24 cellular contexts compared by ENCODE assay signal in the genomic region with DNA sequence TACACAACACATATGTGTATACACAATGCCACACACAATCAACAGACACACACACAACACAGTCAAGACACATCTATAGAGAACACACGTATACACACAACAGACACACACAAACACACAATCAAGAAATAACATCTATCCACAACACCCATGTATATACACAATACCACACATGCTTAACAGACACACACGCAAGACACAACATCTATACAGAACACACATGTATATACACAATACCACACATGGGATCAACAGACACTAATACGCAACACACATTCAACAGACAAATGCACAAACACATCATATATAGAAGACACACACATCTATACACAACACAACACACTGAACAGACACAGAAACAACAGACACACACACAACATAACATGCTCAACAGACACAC.
A peak's percentile ranks its signal among the peaks of the same experiment; 100 is the strongest.
DNase-seq lines count a peak whose midpoint lies in the region; ATAC-seq, FAIRE-seq and TF ChIP-seq lines count a peak whose summit lies in the region.
"Had no signal": no experiment of that assay in that cellular context is flagged by ENCODE, and none has a peak within 500 bp of the region (broad histone marks: within the 10 kb centered on the region; RNA-seq: fewer than 3 reads in every experiment).

No MANE protein-coding gene starts in this region.

- H2BK12ac ChIP-seq in H1 (ENCODE audit: low read depth, low read length) = peak overlapping the region; percentile 68; the same call in 1 of the 2 replicates

- TF ChIP-seq RAD21 in HepG2 (CRISPR knock-in tag; IDR thresholded peaks at IDR 0.05) (no peak), IMR-90 (IDR thresholded peaks at IDR 0.05; ENCODE audit: low read length) (no peak), H1 (IDR thresholded peaks at IDR 0.05 in 1 of 2, conservative IDR thresholded peaks at IDR 0.05 in 1 of 2; ENCODE audit: low read depth in 2 of 2, low read length in 2 of 2) (no peak)

- no peaks in the 10 kb centered on the region for H3K27me3 Mint-ChIP-seq in T-helper 17 cell

- H3K14ac ChIP-seq in IMR-90 (replicated peaks; ENCODE audit: low read depth, low read length) (no peak overlapping the region), H1 (ENCODE audit: insufficient read length) (no peak overlapping the region)

- no peak overlapping the region for H2AK9ac ChIP-seq in IMR-90 (replicated peaks; ENCODE audit: low read depth, low read length, poor library complexity)

- no TSS peak for BruUV-seq in HepG2 (replicated peaks; lab: Mats Ljungman, UMichigan)
- no TSS peak for BruUV-seq in IMR-90 (replicated peaks; lab: Mats Ljungman, UMichigan)

- H3K79me2 ChIP-seq in HepG2 (ENCODE audit: insufficient read depth, low read length) (no peaks in the 10 kb centered on the region), H1 (ENCODE audit: control insufficient read depth in 1 of 2, insufficient read depth in 2 of 2, low read length in 2 of 2) (no peaks in the 10 kb centered on the region)

- H4K8ac ChIP-seq in IMR-90 (ENCODE audit: low read depth in 2 of 2, low read length in 2 of 2) = no peak overlapping the region
- H4K8ac ChIP-seq in H1 (ENCODE audit: extremely low read depth, insufficient read depth, low read length) = no peak overlapping the region

- H4K5ac ChIP-seq in IMR-90 (ENCODE audit: low read depth, low read length) (no peak overlapping the region), H1 (ENCODE audit: insufficient read length, low read depth, low read length) (no peak overlapping the region)

- FAIRE-seq in HepG2 (lab: Jason Lieb, UNC) (no peak), H1 (lab: Jason Lieb, UNC) (peak; percentile 69)
- FAIRE-seq: A549, D721Med, GM12878, GM19239 had no signal

- H4K91ac ChIP-seq in IMR-90 (ENCODE audit: insufficient read depth, low read depth, low read length) = no peak overlapping the region
- H4K91ac ChIP-seq in H1 (replicated peaks; ENCODE audit: insufficient read length, low read length) = no peak overlapping the region

- no peaks in the 10 kb centered on the region for H4K20me1 ChIP-seq in HepG2 (ENCODE audit: insufficient read depth, low read length)
- H4K20me1 ChIP-seq in IMR-90 (ENCODE audit: insufficient read depth, low read length) = no peaks in the 10 kb centered on the region
- no peaks in the 10 kb centered on the region for H4K20me1 ChIP-seq in H1 (replicated peaks in 1 of 2; ENCODE audit: control insufficient read depth in 1 of 2, insufficient read depth in 2 of 2, low read length in 2 of 2)
- H4K20me1 ChIP-seq: BLaER1 treated with 17β-estradiol and CSF1 and Interleukin-3, amounts not matched to agents 10 nM and 100 nM had no signal

- in situ Hi-C loops in HepG2 (cut with HindIII; ENCODE audit: extremely low pct_ligation_motif_present, low pct_unique_long_range_greater_than_20kb) (no loop called here), IMR-90 (cut with MboI; ENCODE audit: low sequenced_read_pairs) (no loop called here)

- H3K4me3 ChIP-seq in HepG2 (replicated peaks in 1 of 3; ENCODE audit: insufficient read depth in 1 of 3, low read depth in 2 of 3, low read length in 3 of 3) (no peak overlapping the region), right lobe of liver (no peak overlapping the region), IMR-90 (ENCODE audit: insufficient read depth, low read depth, low read length) (no peak overlapping the region), H1 (ENCODE audit: extremely low read depth in 1 of 4, insufficient read depth in 2 of 4, low read depth in 3 of 4, low read length in 4 of 4) (no peak overlapping the region)
- H3K4me3 ChIP-seq: A549; BLaER1 treated with 17β-estradiol and CSF1 and Interleukin-3, amounts not matched to agents 10 nM and 100 nM; GM12878; GM23248; HAP-1 had no signal

- H3K4me3 Mint-ChIP-seq in T-helper 17 cell = no peak overlapping the region
- H3K4me3 Mint-ChIP-seq: CD14-positive monocyte; CD4-positive, alpha-beta T cell; CD8-positive, alpha-beta memory T cell had no signal

- H3K27ac ChIP-seq in HepG2 (ENCODE audit: extremely low read length, insufficient read depth, low read length) = no peak overlapping the region
- no peak overlapping the region for H3K27ac ChIP-seq in right lobe of liver
- no peak overlapping the region for H3K27ac ChIP-seq in IMR-90 (ENCODE audit: insufficient read depth, low read length)
- H3K27ac ChIP-seq in H1 (ENCODE audit: low read depth, low read length) = no peak overlapping the region
- H3K27ac ChIP-seq: A549; BLaER1 treated with 17β-estradiol and CSF1 and Interleukin-3, amounts not matched to agents 10 nM and 100 nM; GM23248 had no signal

- no peak for ATAC-seq in HepG2
- ATAC-seq in right lobe of liver = no peak
- ATAC-seq in IMR-90 (ENCODE audit: low read depth) = no peak
- ATAC-seq in T-helper 17 cell = no peak
- ATAC-seq: A549, GM12878 had no signal

- no peak overlapping the region for H2AFZ ChIP-seq in HepG2 (ENCODE audit: low read length)
- H2AFZ ChIP-seq in IMR-90 (replicated peaks; ENCODE audit: low read length, poor library complexity) = no peak overlapping the region
- H2AFZ ChIP-seq in H1 (ENCODE audit: low read length) = no peak overlapping the region
- H2AFZ ChIP-seq: GM23248 had no signal

- H3K27me3 ChIP-seq in HepG2 (ENCODE audit: control insufficient read depth in 1 of 2, insufficient read depth in 2 of 2, low read length in 2 of 2) (no peaks in the 10 kb centered on the region; a peak in 1 of 5 replicates), right lobe of liver (no peaks in the 10 kb centered on the region), IMR-90 (ENCODE audit: control insufficient read depth, insufficient read depth, low read length) (no peaks in the 10 kb centered on the region), H1 (replicated peaks in 1 of 4; ENCODE audit: control insufficient read depth in 3 of 4, extremely low read depth in 1 of 4, insufficient read depth in 3 of 4, low read length in 3 of 4) (no peaks in the 10 kb centered on the region)
- H3K27me3 ChIP-seq: BE2C; BLaER1 treated with 17β-estradiol and CSF1 and Interleukin-3, amounts not matched to agents 10 nM and 100 nM had no signal

- no peaks in the 10 kb centered on the region for H3K4me1 Mint-ChIP-seq in T-helper 17 cell
- H3K4me1 Mint-ChIP-seq: CD14-positive monocyte; CD8-positive, alpha-beta memory T cell had no signal

- 78% methylated on average over 3 of the region's 3 CpGs for WGBS in HepG2 (ENCODE audit: low lambda C conversion rate)
- WGBS in right lobe of liver (ENCODE audit: insufficient coverage, low coverage, low lambda C conversion rate, missing lambda C conversion rate) = 89% methylated on average over 3 of the region's 3 CpGs
- WGBS in IMR-90 (ENCODE audit: extremely low coverage in 2 of 2, insufficient read length in 1 of 2), 2 experiments = 95% methylated on average over 3 of the region's 3 CpGs; no CpG with 5 or more reads in 1 of the 2 experiments
- WGBS in H1 (ENCODE audit: extremely low coverage in 1 of 2, insufficient coverage in 1 of 2, insufficient read length in 1 of 2, insufficient replicate concordance in 2 of 2, low coverage in 1 of 2, low lambda C conversion rate in 2 of 2, missing lambda C conversion rate in 1 of 2), 2 experiments = 88% methylated on average over 3 of the region's 3 CpGs; no CpG with 5 or more reads in 1 of the 2 experiments

- no peak overlapping the region for H2BK120ac ChIP-seq in IMR-90 (ENCODE audit: low read depth, low read length)
- no peak overlapping the region for H2BK120ac ChIP-seq in H1 (replicated peaks; ENCODE audit: low read depth, low read length)

- H3K36me3 Mint-ChIP-seq in T-helper 17 cell (ENCODE audit: low read depth) = no peaks in the 10 kb centered on the region
- H3K36me3 Mint-ChIP-seq: CD14-positive monocyte; CD8-positive, alpha-beta memory T cell had no signal

- H3K56ac ChIP-seq in IMR-90 (ENCODE audit: extremely low read depth, insufficient read depth, low read length) (no peak overlapping the region), H1 (replicated peaks; ENCODE audit: insufficient read length, low read depth, low read length) (peak overlapping the region; percentile 30)

- H3K4me2 ChIP-seq in HepG2 (ENCODE audit: low read depth, low read length) (no peak overlapping the region), IMR-90 (ENCODE audit: low read depth, low read length) (no peak overlapping the region), H1 (ENCODE audit: insufficient read depth in 1 of 2, low read depth in 2 of 2, low read length in 2 of 2) (no peak overlapping the region)
- H3K4me2 ChIP-seq: A549; BLaER1 treated with 17β-estradiol and CSF1 and Interleukin-3, amounts not matched to agents 10 nM and 100 nM had no signal

- no peak overlapping the region for H2AK5ac ChIP-seq in IMR-90 (ENCODE audit: low read depth, low read length)
- peak overlapping the region; percentile 32; the same call in 1 of the 2 replicates for H2AK5ac ChIP-seq in H1 (ENCODE audit: low read depth, low read length)

- H2BK15ac ChIP-seq in IMR-90 (ENCODE audit: low read depth, low read length) (no peak overlapping the region), H1 (ENCODE audit: low read length) (0 out of 2 replicates have a peak overlapping the region, but pooled peaks have one; percentile 7)

- H3K9me1 ChIP-seq in IMR-90 (ENCODE audit: insufficient read depth, low read length) = no peaks in the 10 kb centered on the region

- POLR2A ChIA-PET in HepG2 (lab: Yijun Ruan, JAX) (no interaction called here), IMR-90 (lab: Charles Lee; ENCODE audit: unreplicated experiment) (no interaction called here), H1 (lab: Charles Lee; ENCODE audit: partially characterized antibody) (no interaction called here)

- CTCF ChIA-PET in HepG2 (lab: Yijun Ruan, JAX; ENCODE audit: low intra/inter-chr PET ratio, low total read pairs) = no interaction called here
- CTCF ChIA-PET in IMR-90 (lab: Yijun Ruan, JAX) = no interaction called here
- CTCF ChIA-PET in H1 (lab: Charles Lee; ENCODE audit: partially characterized antibody) = no interaction called here

- H3K79me1 ChIP-seq in IMR-90 (ENCODE audit: low read depth in 1 of 2, low read length in 2 of 2) (no peaks in the 10 kb centered on the region), H1 (ENCODE audit: low read depth, low read length) (no peaks in the 10 kb centered on the region)

- no peak for TF ChIP-seq POLR2A in HepG2 (IDR thresholded peaks at IDR 0.05; ENCODE audit: insufficient read depth in 1 of 2, low read depth in 2 of 2, low read length in 2 of 2)
- no peak for TF ChIP-seq POLR2A in right lobe of liver (IDR thresholded peaks at IDR 0.05)
- no peak for TF ChIP-seq POLR2A in IMR-90 (IDR thresholded peaks at IDR 0.05; ENCODE audit: low read depth, low read length)
- no peak for TF ChIP-seq POLR2A in H1 (IDR thresholded peaks at IDR 0.05; ENCODE audit: control extremely low read depth in 1 of 2, low read depth in 2 of 2, low read length in 2 of 2)

- intact Hi-C loops in HepG2 (cut with micrococcal nuclease; ENCODE audit: unreplicated experiment) (no loop called here), right lobe of liver (cut with DNase I) (no loop called here), IMR-90 (cut with micrococcal nuclease) (no loop called here)

- DNase-seq in HepG2 (ENCODE audit: low spot score) = no peak
- no peak for DNase-seq in right lobe of liver
- no peak for DNase-seq in IMR-90
- no peak for DNase-seq in H1 (ENCODE audit: low read depth in 1 of 2, low spot score in 2 of 2)
- DNase-seq in HCEC 1CT = no peak
- DNase-seq in T-helper 17 cell = no peak
- DNase-seq: 8988T; ACHN; AML-193; BE2C; CD4-positive, alpha-beta T cell; CD8-positive, alpha-beta memory T cell; DMS 273 treated with DMSO at 0.1 percent for 48 hours; DMS79; EL; GDM1; GM23248 had no signal

- dilution Hi-C loops in IMR-90 (cut with HindIII; ENCODE audit: low sequenced_read_pairs, unreplicated experiment) = no loop called here

- H3K23me2 ChIP-seq in H1 (ENCODE audit: low read depth, low read length) = peaks cover 13% of the 10 kb centered on the region

- H3K4ac ChIP-seq in IMR-90 (ENCODE audit: low read depth, low read length) (no peak overlapping the region), H1 (replicated peaks; ENCODE audit: insufficient read length, low read depth, low read length) (peak overlapping the region; percentile 32)

- TF ChIP-seq CTCF in HepG2 (CRISPR knock-in tag; IDR thresholded peaks at IDR 0.05) (no peak), right lobe of liver (IDR thresholded peaks at IDR 0.05) (no peak), IMR-90 (conservative IDR thresholded peaks at IDR 0.05; ENCODE audit: low read depth, low read length) (no peak), H1 (IDR thresholded peaks at IDR 0.05; ENCODE audit: control extremely low read depth in 1 of 3, insufficient read depth in 1 of 3, low read depth in 1 of 3, low read length in 3 of 3) (no peak)

- H3K9ac ChIP-seq in HepG2 (ENCODE audit: insufficient read depth, low read depth, low read length) (no peak overlapping the region), IMR-90 (ENCODE audit: low read depth, low read length) (no peak overlapping the region), H1 (replicated peaks in 1 of 4; ENCODE audit: extremely low read depth in 1 of 4, low read depth in 3 of 4, low read length in 3 of 4) (no peak overlapping the region)
- H3K9ac ChIP-seq: BLaER1 treated with 17β-estradiol and CSF1 and Interleukin-3, amounts not matched to agents 10 nM and 100 nM; GM23248 had no signal

- H3K4me1 ChIP-seq in HepG2 (ENCODE audit: insufficient read depth, low read length) (no peaks in the 10 kb centered on the region), right lobe of liver (no peaks in the 10 kb centered on the region), IMR-90 (ENCODE audit: control insufficient read depth, insufficient read depth, low read length) (no peaks in the 10 kb centered on the region), H1 (replicated peaks in 1 of 4; ENCODE audit: control insufficient read depth in 3 of 4, insufficient read depth in 4 of 4, low read length in 3 of 4) (peaks cover 0 to 3% (median 0%) of the 10 kb centered on the region in 4 experiments; a peak in 1 of 7 replicates)
- H3K4me1 ChIP-seq: A549; BE2C; BLaER1 treated with 17β-estradiol and CSF1 and Interleukin-3, amounts not matched to agents 10 nM and 100 nM; HAP-1 had no signal

- H3K36me3 ChIP-seq in HepG2 (replicated peaks in 1 of 2; ENCODE audit: control insufficient read depth in 1 of 2, insufficient read depth in 2 of 2, low read length in 2 of 2) (no peaks in the 10 kb centered on the region), right lobe of liver (no peaks in the 10 kb centered on the region), IMR-90 (ENCODE audit: control insufficient read depth, insufficient read depth, low read length) (no peaks in the 10 kb centered on the region), H1 (ENCODE audit: control insufficient read depth in 2 of 4, insufficient read depth in 4 of 4, low read length in 3 of 4) (no peaks in the 10 kb centered on the region)
- H3K36me3 ChIP-seq: BE2C; BLaER1 treated with 17β-estradiol and CSF1 and Interleukin-3, amounts not matched to agents 10 nM and 100 nM; HAP-1 had no signal

- H2BK5ac ChIP-seq in IMR-90 (ENCODE audit: low read depth, low read length, poor library complexity, severe bottlenecking) = peak overlapping the region; percentile 45
- H2BK5ac ChIP-seq in H1 (ENCODE audit: low read depth, low read length) = no peak overlapping the region

- H3K9me3 ChIP-seq in HepG2 (ENCODE audit: low read length) (no peaks in the 10 kb centered on the region), right lobe of liver (no peaks in the 10 kb centered on the region), IMR-90 (ENCODE audit: control insufficient read depth, insufficient read depth, low read length) (peaks cover 17% of the 10 kb centered on the region; the same call in 1 of the 2 replicates), H1 (ENCODE audit: insufficient read depth in 2 of 2, low read depth in 1 of 2, low read length in 1 of 2) (no peaks in the 10 kb centered on the region), T-helper 17 cell (ENCODE audit: control insufficient read depth, low read length, poor library complexity, severe bottlenecking) (no peaks in the 10 kb centered on the region)
- H3K9me3 ChIP-seq: A549; BE2C; BLaER1 treated with 17β-estradiol and CSF1 and Interleukin-3, amounts not matched to agents 10 nM and 100 nM; HAP-1 had no signal

- no peak for TF ChIP-seq EP300 in HepG2 (IDR thresholded peaks at IDR 0.05; ENCODE audit: low read depth in 2 of 2, low read length in 2 of 2)
- TF ChIP-seq EP300 in HepG2 (CRISPR knock-in tag; IDR thresholded peaks at IDR 0.05; ENCODE audit: borderline replicate concordance) = no peak
- no peak for TF ChIP-seq EP300 in H1 (IDR thresholded peaks at IDR 0.05; ENCODE audit: borderline replicate concordance in 1 of 2, low read depth in 2 of 2, low read length in 2 of 2)

- H3K18ac ChIP-seq in IMR-90 (ENCODE audit: low read depth, low read length) (no peak overlapping the region), H1 (ENCODE audit: extremely low read depth, low read length) (no peak overlapping the region)

- no peak overlapping the region for H3K27ac Mint-ChIP-seq in T-helper 17 cell
- H3K27ac Mint-ChIP-seq: CD14-positive monocyte; CD4-positive, alpha-beta T cell; CD8-positive, alpha-beta memory T cell had no signal

- H2BK20ac ChIP-seq in IMR-90 (ENCODE audit: low read depth, low read length) (no peak overlapping the region), H1 (ENCODE audit: low read length) (no peak overlapping the region)

- no peak overlapping the region for H3K23ac ChIP-seq in IMR-90 (ENCODE audit: low read depth, low read length)
- no peak overlapping the region for H3K23ac ChIP-seq in H1 (ENCODE audit: insufficient read length)
